In genomic region chr11:74288161-74288560, GRCh38 we compare ENCODE assay signal across 12 cellular contexts. TPM values are rescaled to one million over a fixed set of nuclear protein-coding genes. Genes with fewer than 3 reads are reported as not detected.
A peak's percentile ranks its signal among the peaks of the same experiment; 100 is the strongest.
DNase-seq lines count a peak whose midpoint lies in the region; ATAC-seq and TF ChIP-seq lines count a peak whose summit lies in the region.
"Had no signal": no experiment of that assay in that cellular context is flagged by ENCODE, and none has a peak within 500 bp of the region (broad histone marks: within the 10 kb centered on the region; RNA-seq: fewer than 3 reads in every experiment).

No MANE protein-coding gene starts in this region.

- intact Hi-C loops in mucosa of descending colon (cut with DNase I, micrococcal nuclease), result no loop called here

- H3K4me3 ChIP-seq in brain microvascular endothelial cell (ENCODE audit: low read depth, low read length), result no peak overlapping the region
- no peak overlapping the region for H3K4me3 ChIP-seq in mucosa of descending colon
- H3K4me3 ChIP-seq: SK-N-MC, thyroid gland had no signal

- in situ Hi-C loops in brain microvascular endothelial cell (cut with HindIII; ENCODE audit: low pct_ligation_motif_present, low sequenced_read_pairs), result no loop called here

- ATAC-seq in mucosa of descending colon (peak; percentile 25), HG03460 (IDR thresholded peaks at IDR 0.05; ENCODE audit: unreplicated experiment) (no peak), HG02798 (IDR thresholded peaks at IDR 0.05; ENCODE audit: poor library complexity, unreplicated experiment) (no peak), HG02623 (IDR thresholded peaks at IDR 0.05; ENCODE audit: unreplicated experiment) (no peak)

- H3K4me1 ChIP-seq in mucosa of descending colon (ENCODE audit: low read depth), result no peaks in the 10 kb centered on the region

- H3K27ac ChIP-seq in brain microvascular endothelial cell, result peak overlapping the region; percentile 96
- H3K27ac ChIP-seq: SK-N-MC, thyroid gland had no signal

- TF ChIP-seq CTCF in brain microvascular endothelial cell (IDR thresholded peaks at IDR 0.05; ENCODE audit: low read depth, low read length, missing control alignments) (no peak), mucosa of descending colon (IDR thresholded peaks at IDR 0.05) (no peak)

- DNase-seq in AG20443 (ENCODE audit: low spot score) (peak; percentile 89), HS-27A (ENCODE audit: low read depth) (peak; percentile 36), brain microvascular endothelial cell (peak; percentile 96), mucosa of descending colon (no peak), NCI-H510A (lab: John Stamatoyannopoulos, UW) (no peak)
- DNase-seq: H7, NCI-H1105 treated with DMSO at 0.1 percent for 48 hours had no signal

- H3K27me3 ChIP-seq in brain microvascular endothelial cell (replicated peaks), result no peaks in the 10 kb centered on the region
- H3K27me3 ChIP-seq: thyroid gland had no signal

- H3K36me3 ChIP-seq in brain microvascular endothelial cell (replicated peaks) (no peaks in the 10 kb centered on the region), mucosa of descending colon (ENCODE audit: low read depth) (no peaks in the 10 kb centered on the region)
- H3K36me3 ChIP-seq: thyroid gland had no signal

- H3K9me3 ChIP-seq in mucosa of descending colon, result no peaks in the 10 kb centered on the region
- H3K9me3 ChIP-seq: thyroid gland had no signal

RNA-seq across cellular contexts. Expression of gene P4HA3, which starts 23.3 kb away (rescaled TPM):
- total RNA-seq in mucosa of descending colon, result under 1 TPM; 0.28 to 0.46 (median 0.34) TPM

Comparison
In these comparisons a context has a peak if more than half of its experiments do, and no peak if none do; other contexts are left out.
1. DNase-seq: peak in AG20443 (single experiment), HS-27A (single experiment) and brain microvascular endothelial cell (single experiment); none in mucosa of descending colon (0 of 3) and NCI-H510A (single experiment).